8 cellular contexts compared by ENCODE assay signal in genomic region chr3:43378066-43378935, GRCh38.
DNase-seq lines count a peak whose midpoint lies in the region; ATAC-seq and TF ChIP-seq lines count a peak whose summit lies in the region.

No MANE protein-coding gene starts in this region.

- ATAC-seq in GM21717 (IDR thresholded peaks at IDR 0.05; ENCODE audit: unreplicated experiment), result peak; percentile 76
- no peak for ATAC-seq in GM18520 (IDR thresholded peaks at IDR 0.05; ENCODE audit: unreplicated experiment)

- TF ChIP-seq POLR2A in erythroblast (IDR thresholded peaks at IDR 0.05; ENCODE audit: low read length), result no peak

- DNase-seq in CD1c-positive myeloid dendritic cell (ENCODE audit: extremely low spot score) (peak; percentile 67), NCI-H2171 treated with DMSO at 0.1 percent for 48 hours (lab: John Stamatoyannopoulos, UW) (peak; percentile 29), erythroblast (lab: John Stamatoyannopoulos, UW) (peak; percentile 35 to 63), renal cortical epithelial cell (ENCODE audit: low read depth) (peak; percentile 54), NCI-H128 (lab: John Stamatoyannopoulos, UW; ENCODE audit: unreplicated experiment) (no peak)
- DNase-seq in activated CD8-positive, alpha-beta memory T cell treated with anti-CD3 and anti-CD28 coated beads, Interleukin-2, amount 50 U/mL, for 1 hour (ENCODE audit: extremely low read depth), result peak; percentile 49
